Comparison of ENCODE assay signal across 1 cellular context in the genomic region with DNA sequence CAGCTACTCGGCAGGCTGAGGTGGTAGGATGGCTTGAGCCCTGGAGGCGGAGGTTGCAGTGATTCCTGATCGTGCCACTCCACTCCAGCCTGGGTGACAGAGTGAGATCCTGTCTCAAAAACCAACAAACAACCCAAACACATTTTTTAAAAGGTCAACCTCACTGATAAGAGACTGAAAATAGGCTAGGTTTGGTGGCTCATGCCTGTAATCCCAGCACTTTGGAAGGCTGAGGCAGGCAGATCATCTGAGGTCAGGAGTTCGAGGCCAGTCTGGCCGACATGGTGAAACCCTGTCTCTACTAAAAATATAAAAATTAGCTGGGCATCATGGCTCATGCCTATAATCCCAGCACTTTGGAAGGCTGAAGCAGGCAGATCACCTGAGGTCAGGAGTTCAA.
TF ChIP-seq lines count a peak whose summit lies in the region.
"Not testable (repeated sequence)": the region's sequence is repeated elsewhere in the genome, so short reads cannot be mapped to it uniquely, and the experiment has no call there.

No MANE protein-coding gene starts in this region.

TF ChIP-seq in K562, 482 proteins besides CTCF, POLR2A, EP300 and RAD21:
- TF ChIP-seq, protein P1, sequence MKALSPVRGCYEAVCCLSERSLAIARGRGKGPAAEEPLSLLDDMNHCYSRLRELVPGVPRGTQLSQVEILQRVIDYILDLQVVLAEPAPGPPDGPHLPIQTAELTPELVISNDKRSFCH (CRISPR knock-in tag; IDR thresholded peaks at IDR 0.05) = not testable (repeated sequence)
- TF ChIP-seq, protein P1 (tag; IDR thresholded peaks at IDR 0.05) = peak; percentile 86
